8 cellular contexts compared by ENCODE assay signal in genomic region chr6:52663120-52663934, GRCh38. TPM values are rescaled to one million over a fixed set of nuclear protein-coding genes. Genes with fewer than 3 reads are reported as not detected.
DNase-seq lines count a peak whose midpoint lies in the region; ATAC-seq and TF ChIP-seq lines count a peak whose summit lies in the region.

No MANE protein-coding gene starts in this region.

- no peak overlapping the region for H3K27ac Mint-ChIP-seq in CD14-positive monocyte
- H3K27ac Mint-ChIP-seq in naive thymus-derived CD8-positive, alpha-beta T cell: no peak overlapping the region

- H3K9me3 ChIP-seq in NT2/D1 (ENCODE audit: insufficient read depth, low read length) (no peaks in the 10 kb centered on the region), fibroblast of lung (ENCODE audit: control insufficient read depth, insufficient read depth, low read depth, low read length) (no peaks in the 10 kb centered on the region), testis (no peaks in the 10 kb centered on the region)

- H3K4me3 ChIP-seq in NT2/D1 (ENCODE audit: insufficient read length, low read depth) (no peak overlapping the region), fibroblast of lung (replicated peaks in 1 of 4; ENCODE audit: control extremely low read depth in 1 of 4, insufficient read depth in 1 of 4, low read depth in 3 of 4, low read length in 4 of 4) (peak overlapping the region; percentile 69 to 90 (median 80)), testis (peak overlapping the region; percentile 73 to 76)

- H4K20me1 ChIP-seq in fibroblast of lung (ENCODE audit: control insufficient read depth, extremely low read depth, insufficient read depth, low read length): no peaks in the 10 kb centered on the region

- H3K27me3 Mint-ChIP-seq in CD14-positive monocyte (ENCODE audit: low read depth in 3 of 3): peaks cover 0 to 8% (median 3%) of the 10 kb centered on the region in 3 donors
- no peaks in the 10 kb centered on the region for H3K27me3 Mint-ChIP-seq in naive thymus-derived CD8-positive, alpha-beta T cell

- no peak overlapping the region for H3K4me3 Mint-ChIP-seq in CD14-positive monocyte
- no peak overlapping the region for H3K4me3 Mint-ChIP-seq in naive thymus-derived CD8-positive, alpha-beta T cell

- H3K27ac ChIP-seq in fibroblast of lung (ENCODE audit: insufficient read depth, low read length) (peak overlapping the region; percentile 60), testis (peak overlapping the region; percentile 51 to 72)

- H3K27me3 ChIP-seq in NT2/D1 (ENCODE audit: insufficient read depth, insufficient read length) (peaks cover 12% of the 10 kb centered on the region), fibroblast of lung (ENCODE audit: control insufficient read depth, insufficient read depth, low read length) (no peaks in the 10 kb centered on the region), testis (no peaks in the 10 kb centered on the region)

- peak; percentile 44 for ATAC-seq in GM19351 (IDR thresholded peaks at IDR 0.05; ENCODE audit: unreplicated experiment)
- ATAC-seq in naive thymus-derived CD8-positive, alpha-beta T cell: peak; percentile 68 to 79

- 15 to 23% methylated on average over 12 of the region's 12 CpGs for WGBS in testis, 2 donors

- DNase-seq in CD14-positive monocyte (ENCODE audit: low spot score) (peak; percentile 54), HT1080 (ENCODE audit: low read depth) (peak; percentile 64), NT2/D1 (ENCODE audit: low read depth, low spot score) (peak; percentile 22), activated T-cell treated with anti-CD3 and anti-CD28 coated beads for 24 hours (ENCODE audit: low read depth) (peak; percentile 37), fibroblast of lung (ENCODE audit: low read depth in 2 of 2) (peak; percentile 65 to 86), testis (peak; percentile 43)
- peak; percentile 24 to 77 (median 58) for DNase-seq in naive thymus-derived CD8-positive, alpha-beta T cell

- no peaks in the 10 kb centered on the region for H3K36me3 ChIP-seq in NT2/D1 (ENCODE audit: insufficient read depth, insufficient read length, low read length)
- H3K36me3 ChIP-seq in fibroblast of lung (ENCODE audit: control insufficient read depth, insufficient read depth, low read length): no peaks in the 10 kb centered on the region
- no peaks in the 10 kb centered on the region for H3K36me3 ChIP-seq in testis (ENCODE audit: low read depth, missing control alignments)

- no peak overlapping the region for H3K9ac ChIP-seq in NT2/D1 (ENCODE audit: insufficient read length, low read depth)
- no peak overlapping the region for H3K9ac ChIP-seq in fibroblast of lung (ENCODE audit: insufficient read depth, low read length)

- POLR2A ChIA-PET in naive thymus-derived CD8-positive, alpha-beta T cell (lab: Charles Lee): interaction anchor here (1.1 to 1.5 kb wide), 3 partner anchors 11 to 378 kb away, joined by 3 read pairs; partner anchors contain the start of gene MCM3

- H3K4me1 Mint-ChIP-seq in CD14-positive monocyte: peaks cover 12% of the 10 kb centered on the region
- no peaks in the 10 kb centered on the region for H3K4me1 Mint-ChIP-seq in naive thymus-derived CD8-positive, alpha-beta T cell

- intact Hi-C loops in CD14-positive monocyte (cut with micrococcal nuclease): loop anchor here (1.0 to 10.0 kb wide), 3 partner anchors 89 to 359 kb away; partner anchors contain the start of gene TRAM2 (in 2 of the 2)
- intact Hi-C loops in testis (cut with DNase I; ENCODE audit: low total_unique reads): no loop called here

- no peaks in the 10 kb centered on the region for H3K36me3 Mint-ChIP-seq in CD14-positive monocyte
- H3K36me3 Mint-ChIP-seq in naive thymus-derived CD8-positive, alpha-beta T cell: no peaks in the 10 kb centered on the region

- H3K4me2 ChIP-seq in fibroblast of lung (ENCODE audit: extremely low read depth, insufficient read depth, low read length): peak overlapping the region; percentile 96

- peak overlapping the region; percentile 75 for H2AFZ ChIP-seq in fibroblast of lung (ENCODE audit: low read length)

- TF ChIP-seq POLR2A in testis (IDR thresholded peaks at IDR 0.05): no peak

- H3K9me3 Mint-ChIP-seq in CD14-positive monocyte: no peaks in the 10 kb centered on the region
- H3K9me3 Mint-ChIP-seq in naive thymus-derived CD8-positive, alpha-beta T cell: no peaks in the 10 kb centered on the region

- peaks cover 19% of the 10 kb centered on the region for H3K79me2 ChIP-seq in fibroblast of lung (ENCODE audit: control insufficient read depth, insufficient read depth, low read length)

- H3K4me1 ChIP-seq in NT2/D1 (ENCODE audit: insufficient read depth, insufficient read length) (no peaks in the 10 kb centered on the region), fibroblast of lung (ENCODE audit: control insufficient read depth, extremely low read depth, insufficient read depth, low read length) (no peaks in the 10 kb centered on the region), testis (peaks cover 7% of the 10 kb centered on the region)

- peak; percentile 99 for TF ChIP-seq CTCF in CD14-positive monocyte (IDR thresholded peaks at IDR 0.05)
- TF ChIP-seq CTCF in fibroblast of lung (conservative IDR thresholded peaks at IDR 0.05 in 1 of 2, IDR thresholded peaks at IDR 0.05 in 1 of 2; ENCODE audit: low read depth in 1 of 2, low read length in 2 of 2): peak; percentile 82 to 85
- peak; percentile 73 to 92 (median 76) for TF ChIP-seq CTCF in testis (IDR thresholded peaks at IDR 0.05)

RNA-seq across cellular contexts. Expression of gene TMEM14A, which starts 7.6 kb away (rescaled TPM):
- polyA plus RNA-seq in CD14-positive monocyte (under 1 TPM; 0.20 to 0.23 TPM), fibroblast of lung (41.6 and 49.0 TPM in 2 replicates), testis (ENCODE audit: insufficient read depth, low read depth, low replicate concordance) (27.4 TPM)
- 48.9 and 50.5 TPM in 2 replicates for total RNA-seq in HT1080 (2014; rRNA removed; shearing (Covaris generic))
- 52.0 and 62.4 TPM in 2 replicates for polyA plus RNA-seq in HT1080 (2015; cell fraction: cytosol; rRNA removed)
- 21.6 and 28.8 TPM in 2 replicates for polyA plus RNA-seq in HT1080 (2015; cell fraction: nucleus; rRNA removed)
- total RNA-seq in fibroblast of lung (27.5 and 38.3 TPM in 2 replicates), testis (10 to 100 TPM; 23.7 to 33.4 TPM)
- polyA plus RNA-seq in fibroblast of lung (2012): 39.0 and 42.5 TPM in 2 replicates
- 0.86 and 3.5 TPM in 2 replicates for polyA minus RNA-seq in fibroblast of lung (ENCODE audit: low replicate concordance)
- total RNA-seq in naive thymus-derived CD8-positive, alpha-beta T cell: 1 to 10 TPM; 7.3 to 8.3 TPM
- 10 to 100 TPM; 22.4 to 36.0 (median 32.7) TPM for polyA plus RNA-seq in naive thymus-derived CD8-positive, alpha-beta T cell

Comparison
In these comparisons a context has a peak if more than half of its experiments do, and no peak if none do; other contexts are left out.
1. DNase-seq: peak in every context shown above with its lines; median percentile 76 in fibroblast of lung; 64 in HT1080; 58 in naive thymus-derived CD8-positive, alpha-beta T cell; 54 in CD14-positive monocyte; 43 in testis; 37 in activated T-cell treated with anti-CD3 and anti-CD28 coated beads for 24 hours; 22 in NT2/D1.